In the genomic region with DNA sequence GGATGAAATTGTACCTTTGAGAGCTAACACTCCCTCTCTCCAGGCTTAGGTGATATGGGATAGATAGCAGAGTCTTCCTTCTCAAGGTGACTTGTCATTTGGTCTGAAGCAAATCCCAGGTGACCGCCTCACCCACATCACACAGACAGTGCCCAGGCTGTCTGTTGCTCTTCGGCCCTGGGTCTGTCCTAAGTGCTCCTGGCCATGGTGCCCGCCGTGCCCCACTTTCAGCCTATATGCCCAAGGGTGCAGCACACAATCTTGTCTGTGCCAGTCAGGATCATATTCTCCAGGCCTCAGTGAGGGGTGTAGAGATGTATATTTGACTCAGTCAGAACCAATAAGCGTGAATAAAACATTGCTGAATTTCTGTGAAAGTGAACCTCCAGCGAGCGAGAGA, we compare ENCODE assay signal across 17 cellular contexts.
DNase-seq lines count a peak whose midpoint lies in the region; ATAC-seq, FAIRE-seq and TF ChIP-seq lines count a peak whose summit lies in the region.
"Had no signal": no experiment of that assay in that cellular context is flagged by ENCODE, and none has a peak within 500 bp of the region (broad histone marks: within the 10 kb centered on the region; RNA-seq: fewer than 3 reads in every experiment).

No MANE protein-coding gene starts in this region.

- H3K27ac ChIP-seq in A549 (peak overlapping the region; percentile 52 to 66; a peak in 2 of 6 replicates), esophagus muscularis mucosa (replicated peaks in 1 of 4) (no peak overlapping the region), osteoblast (ENCODE audit: low read depth, low read length) (no peak overlapping the region), sigmoid colon (no peak overlapping the region)

- no peaks in the 10 kb centered on the region for H4K20me1 ChIP-seq in osteoblast (ENCODE audit: insufficient read depth, low read length)

- H2AFZ ChIP-seq in osteoblast (ENCODE audit: low read length), result no peak overlapping the region

- no peaks in the 10 kb centered on the region for H3K9me3 ChIP-seq in A549
- no peaks in the 10 kb centered on the region for H3K9me3 ChIP-seq in esophagus muscularis mucosa
- H3K9me3 ChIP-seq in osteoblast (ENCODE audit: low read depth, low read length), result no peaks in the 10 kb centered on the region
- no peaks in the 10 kb centered on the region for H3K9me3 ChIP-seq in sigmoid colon

- TF ChIP-seq CTCF in A549 (IDR thresholded peaks at IDR 0.05), result no peak
- no peak for TF ChIP-seq CTCF in GM20000 (IDR thresholded peaks at IDR 0.05; ENCODE audit: extremely low read depth, missing control alignments)
- TF ChIP-seq CTCF in esophagus muscularis mucosa (IDR thresholded peaks at IDR 0.05), result no peak
- no peak for TF ChIP-seq CTCF in osteoblast (IDR thresholded peaks at IDR 0.05; ENCODE audit: extremely low read depth, low read depth, low read length)
- TF ChIP-seq CTCF in sigmoid colon (IDR thresholded peaks at IDR 0.05), result no peak

- H3K27me3 ChIP-seq in esophagus muscularis mucosa (peaks cover 0 to 10% (median 0%) of the 10 kb centered on the region in 4 donors), osteoblast (ENCODE audit: insufficient read depth, low read length) (peaks cover 48% of the 10 kb centered on the region), sigmoid colon (no peaks in the 10 kb centered on the region)

- FAIRE-seq in A549 (lab: Jason Lieb, UNC), result no peak
- FAIRE-seq: D721Med, G401.6, GM12892 had no signal

- H3K4me1 ChIP-seq in A549 (peaks cover 38% of the 10 kb centered on the region), esophagus muscularis mucosa (peaks cover 0 to 10% (median 0%) of the 10 kb centered on the region in 4 donors), osteoblast (ENCODE audit: insufficient read depth, low read length) (peaks cover 3% of the 10 kb centered on the region), sigmoid colon (peaks cover 0 to 51% (median 19%) of the 10 kb centered on the region in 4 donors)

- intact Hi-C loops in esophagus muscularis mucosa (cut with DNase I) (no loop called here), sigmoid colon (cut with DNase I) (no loop called here)

- H3K79me2 ChIP-seq in osteoblast (ENCODE audit: insufficient read depth, low read length), result no peaks in the 10 kb centered on the region

- CTCF ChIA-PET in A549 (lab: Yijun Ruan, JAX), result interaction anchor here (1.0 to 17.4 kb wide), 6 partner anchors 11 to 370 kb away, joined by 3 to 222 read pairs (median 20); no protein-coding TSS in a partner anchor

- no peaks in the 10 kb centered on the region for H3K36me3 ChIP-seq in esophagus muscularis mucosa
- no peaks in the 10 kb centered on the region for H3K36me3 ChIP-seq in osteoblast (ENCODE audit: insufficient read depth, low read length)
- no peaks in the 10 kb centered on the region for H3K36me3 ChIP-seq in sigmoid colon

- TF ChIP-seq EP300 in A549 (IDR thresholded peaks at IDR 0.05), result no peak
- TF ChIP-seq EP300 in esophagus muscularis mucosa (IDR thresholded peaks at IDR 0.05), result no peak
- TF ChIP-seq EP300 in sigmoid colon (IDR thresholded peaks at IDR 0.05), result no peak

- no peak for TF ChIP-seq RAD21 in A549 (conservative IDR thresholded peaks at IDR 0.05 in 1 of 2, IDR thresholded peaks at IDR 0.05 in 1 of 2)

- H3K4me3 ChIP-seq in A549, result no peak overlapping the region
- H3K4me3 ChIP-seq in esophagus muscularis mucosa, result no peak overlapping the region
- H3K4me3 ChIP-seq in osteoblast (ENCODE audit: insufficient read depth, low read length), result no peak overlapping the region
- no peak overlapping the region for H3K4me3 ChIP-seq in sigmoid colon

- H3K4me2 ChIP-seq in A549, result no peak overlapping the region
- H3K4me2 ChIP-seq in osteoblast (ENCODE audit: insufficient read depth, low read length), result no peak overlapping the region

- POLR2A ChIA-PET in A549 (lab: Yijun Ruan, JAX), result no interaction called here

- no peak for ATAC-seq in A549
- ATAC-seq in GM21825 (IDR thresholded peaks at IDR 0.05; ENCODE audit: unreplicated experiment), result no peak
- no peak for ATAC-seq in HG02588 (IDR thresholded peaks at IDR 0.05; ENCODE audit: unreplicated experiment)
- ATAC-seq: CD8-positive, alpha-beta T cell; HCT116 had no signal

- DNase-seq in A549 (ENCODE audit: low read depth in 1 of 2, low spot score in 1 of 2), result no peak
- DNase-seq in GM20000 (ENCODE audit: low spot score), result peak; percentile 2
- peak; percentile 50 for DNase-seq in esophagus muscularis mucosa (ENCODE audit: extremely low spot score)
- peak; percentile 19 for DNase-seq in osteoblast (ENCODE audit: insufficient read length, low spot score, missing footprints)
- no peak for DNase-seq in sigmoid colon
- no peak for DNase-seq in AML-193 (lab: John Stamatoyannopoulos, UW)
- DNase-seq: COR-L47, DMS153, DMS79 treated with DMSO at 0.1 percent for 48 hours, EL had no signal

- no peak for TF ChIP-seq POLR2A in A549 (IDR thresholded peaks at IDR 0.05; ENCODE audit: low read length)
- TF ChIP-seq POLR2A in esophagus muscularis mucosa (IDR thresholded peaks at IDR 0.05; ENCODE audit: low read depth), result no peak
- TF ChIP-seq POLR2A in sigmoid colon (IDR thresholded peaks at IDR 0.05), result no peak

- WGBS in A549 (ENCODE audit: missing lambda C conversion rate), result 78% methylated on average over 7 of the region's 7 CpGs
- WGBS in esophagus muscularis mucosa, result 98% methylated on average over 7 of the region's 7 CpGs
- 90 to 97% methylated on average over 7 of the region's 7 CpGs for WGBS in sigmoid colon, 2 donors

TF ChIP-seq in A549, 52 proteins besides CTCF, POLR2A, EP300 and RAD21:
- TF ChIP-seq MAX (IDR thresholded peaks at IDR 0.05) (no peak), NFE2L2 (conservative IDR thresholded peaks at IDR 0.05; ENCODE audit: low read length) (no peak), MAZ (IDR thresholded peaks at IDR 0.05; ENCODE audit: borderline replicate concordance, low read depth, low read length) (no peak), FOSL2 (IDR thresholded peaks at IDR 0.05) (no peak), FOSL2 (CRISPR knock-in tag; IDR thresholded peaks at IDR 0.05) (no peak), KDM5A (IDR thresholded peaks at IDR 0.05) (no peak)
- TF ChIP-seq, protein P1, sequence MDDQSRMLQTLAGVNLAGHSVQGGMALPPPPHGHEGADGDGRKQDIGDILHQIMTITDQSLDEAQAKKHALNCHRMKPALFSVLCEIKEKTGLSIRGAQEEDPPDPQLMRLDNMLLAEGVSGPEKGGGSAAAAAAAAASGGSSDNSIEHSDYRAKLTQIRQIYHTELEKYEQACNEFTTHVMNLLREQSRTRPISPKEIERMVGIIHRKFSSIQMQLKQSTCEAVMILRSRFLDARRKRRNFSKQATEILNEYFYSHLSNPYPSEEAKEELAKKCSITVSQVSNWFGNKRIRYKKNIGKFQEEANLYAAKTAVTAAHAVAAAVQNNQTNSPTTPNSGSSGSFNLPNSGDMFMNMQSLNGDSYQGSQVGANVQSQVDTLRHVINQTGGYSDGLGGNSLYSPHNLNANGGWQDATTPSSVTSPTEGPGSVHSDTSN (IDR thresholded peaks at IDR 0.05), result no peak

Comparison
In these comparisons a context has a peak if more than half of its experiments do, and no peak if none do; other contexts are left out.
1. DNase-seq: peak in GM20000 (single experiment), esophagus muscularis mucosa (single experiment) and osteoblast (single experiment); none in A549 (0 of 2), sigmoid colon (single experiment) and AML-193 (0 of 2).
2. H3K27ac ChIP-seq: peak in A549 (2 of 2); none in esophagus muscularis mucosa (0 of 4), osteoblast (single experiment) and sigmoid colon (0 of 4).